ENCODE assay signal across 22 cellular contexts in genomic region chr22:26846645-26847044, GRCh38.
DNase-seq lines count a peak whose midpoint lies in the region; ATAC-seq and TF ChIP-seq lines count a peak whose summit lies in the region.
"Had no signal": no experiment of that assay in that cellular context is flagged by ENCODE, and none has a peak within 500 bp of the region (broad histone marks: within the 10 kb centered on the region; RNA-seq: fewer than 3 reads in every experiment).

No MANE protein-coding gene starts in this region.

- ATAC-seq in HG03139 (IDR thresholded peaks at IDR 0.05; ENCODE audit: unreplicated experiment) (peak; percentile 63), GM21390 (IDR thresholded peaks at IDR 0.05; ENCODE audit: unreplicated experiment) (no peak)
- ATAC-seq: GM23338, PC-3 had no signal

- H3K27me3 Mint-ChIP-seq in osteocyte (ENCODE audit: unreplicated experiment), result no peaks in the 10 kb centered on the region
- peaks cover 42% of the 10 kb centered on the region for H3K27me3 Mint-ChIP-seq in mesothelial cell of epicardium (ENCODE audit: low read depth)
- no peaks in the 10 kb centered on the region for H3K27me3 Mint-ChIP-seq in activated T-cell treated with anti-CD3 and anti-CD28 coated beads, Interleukin-2, amount 50 U/mL, for 24 hours
- H3K27me3 Mint-ChIP-seq: activated CD4-positive, alpha-beta T cell treated with anti-CD3 and anti-CD28 coated beads, Interleukin-2, amount 10 ng/mL, durations not matched to agents 24 days and 14 days; activated naive CD8-positive, alpha-beta T cell; CD4-positive, CD25-positive, alpha-beta regulatory T cell; memory B cell had no signal

- DNase-seq in NK-92 treated with Interleukin-12 subunit alpha and Interleukin-12 subunit beta, amount 100 ng/mL, for 24 hours (lab: John Stamatoyannopoulos, UW), result peak; percentile 24
- DNase-seq in NK-92 (lab: John Stamatoyannopoulos, UW; ENCODE audit: unreplicated experiment), result no peak
- peak; percentile 55 for DNase-seq in astrocyte of the hippocampus (ENCODE audit: low read depth, low spot score)
- peak; percentile 5 for DNase-seq in osteocyte (ENCODE audit: extremely low spot score, unreplicated experiment)
- no peak for DNase-seq in mesothelial cell of epicardium (ENCODE audit: low spot score in 2 of 2, unreplicated experiment in 2 of 2)
- no peak for DNase-seq in activated T-cell treated with anti-CD3 and anti-CD28 coated beads, Interleukin-2, amount 50 U/mL, for 24 hours
- DNase-seq: 8988T; activated CD4-positive, alpha-beta T cell treated with anti-CD3 and anti-CD28 coated beads, Interleukin-2, amount 10 ng/mL, durations not matched to agents 24 days and 14 days; activated T-cell treated with anti-CD3 and anti-CD28 coated beads, Interleukin-2, amount 50 U/mL, for 48 hours; CD4-positive, CD25-positive, alpha-beta regulatory T cell; DMS79 treated with DMSO at 0.1 percent for 48 hours; NCI-H2029; NCI-H510A treated with DMSO at 0.1 percent for 48 hours; PC-3; stimulated activated naive CD4-positive, alpha-beta T cell treated with Interleukin-2 at 50 U/mL for 16 hours; trophoblast cell had no signal

- no peak overlapping the region for H3K4me3 Mint-ChIP-seq in osteocyte (ENCODE audit: unreplicated experiment)
- H3K4me3 Mint-ChIP-seq in mesothelial cell of epicardium, result no peak overlapping the region
- H3K4me3 Mint-ChIP-seq in activated T-cell treated with anti-CD3 and anti-CD28 coated beads, Interleukin-2, amount 50 U/mL, for 24 hours, result no peak overlapping the region
- H3K4me3 Mint-ChIP-seq: activated CD4-positive, alpha-beta T cell treated with anti-CD3 and anti-CD28 coated beads, Interleukin-2, amount 10 ng/mL, durations not matched to agents 24 days and 14 days; activated naive CD8-positive, alpha-beta T cell; CD4-positive, CD25-positive, alpha-beta regulatory T cell; GM23338; memory B cell; neural crest cell had no signal

- H3K27ac Mint-ChIP-seq in osteocyte (ENCODE audit: unreplicated experiment), result no peak overlapping the region
- H3K27ac Mint-ChIP-seq in mesothelial cell of epicardium, result no peak overlapping the region
- H3K27ac Mint-ChIP-seq in activated T-cell treated with anti-CD3 and anti-CD28 coated beads, Interleukin-2, amount 50 U/mL, for 24 hours, result no peak overlapping the region
- H3K27ac Mint-ChIP-seq: activated CD4-positive, alpha-beta T cell treated with anti-CD3 and anti-CD28 coated beads, Interleukin-2, amount 10 ng/mL, durations not matched to agents 24 days and 14 days; activated naive CD8-positive, alpha-beta T cell; CD4-positive, CD25-positive, alpha-beta regulatory T cell; GM23338; memory B cell had no signal

- H3K4me1 Mint-ChIP-seq in osteocyte (ENCODE audit: unreplicated experiment) (peaks cover 25% of the 10 kb centered on the region), mesothelial cell of epicardium (peaks cover 6% of the 10 kb centered on the region)
- H3K4me1 Mint-ChIP-seq in activated T-cell treated with anti-CD3 and anti-CD28 coated beads, Interleukin-2, amount 50 U/mL, for 24 hours (ENCODE audit: low read depth), result no peaks in the 10 kb centered on the region

- H3K9me3 Mint-ChIP-seq in osteocyte (ENCODE audit: unreplicated experiment), result no peaks in the 10 kb centered on the region
- no peaks in the 10 kb centered on the region for H3K9me3 Mint-ChIP-seq in mesothelial cell of epicardium
- H3K9me3 Mint-ChIP-seq in activated T-cell treated with anti-CD3 and anti-CD28 coated beads, Interleukin-2, amount 50 U/mL, for 24 hours, result no peaks in the 10 kb centered on the region
- H3K9me3 Mint-ChIP-seq: activated CD4-positive, alpha-beta T cell treated with anti-CD3 and anti-CD28 coated beads, Interleukin-2, amount 10 ng/mL, durations not matched to agents 24 days and 14 days; GM23338; memory B cell; neural crest cell had no signal

- TF ChIP-seq CTCF in osteocyte (IDR thresholded peaks at IDR 0.05), result no peak
- no peak for TF ChIP-seq CTCF in mesothelial cell of epicardium (IDR thresholded peaks at IDR 0.05; ENCODE audit: unreplicated experiment)

- peaks cover 3% of the 10 kb centered on the region for H3K36me3 Mint-ChIP-seq in osteocyte (ENCODE audit: unreplicated experiment)
- no peaks in the 10 kb centered on the region for H3K36me3 Mint-ChIP-seq in mesothelial cell of epicardium
- no peaks in the 10 kb centered on the region for H3K36me3 Mint-ChIP-seq in activated T-cell treated with anti-CD3 and anti-CD28 coated beads, Interleukin-2, amount 50 U/mL, for 24 hours (ENCODE audit: low read depth)

Comparison
In these comparisons a context has a peak if more than half of its experiments do, and no peak if none do; other contexts are left out.
1. DNase-seq: peak in NK-92 treated with Interleukin-12 subunit alpha and Interleukin-12 subunit beta, amount 100 ng/mL, for 24 hours (single experiment), astrocyte of the hippocampus (single experiment) and osteocyte (single experiment); none in NK-92 (single experiment), mesothelial cell of epicardium (0 of 2) and activated T-cell treated with anti-CD3 and anti-CD28 coated beads, Interleukin-2, amount 50 U/mL, for 24 hours (single experiment).